15 cellular contexts compared by ENCODE assay signal in the genomic region with DNA sequence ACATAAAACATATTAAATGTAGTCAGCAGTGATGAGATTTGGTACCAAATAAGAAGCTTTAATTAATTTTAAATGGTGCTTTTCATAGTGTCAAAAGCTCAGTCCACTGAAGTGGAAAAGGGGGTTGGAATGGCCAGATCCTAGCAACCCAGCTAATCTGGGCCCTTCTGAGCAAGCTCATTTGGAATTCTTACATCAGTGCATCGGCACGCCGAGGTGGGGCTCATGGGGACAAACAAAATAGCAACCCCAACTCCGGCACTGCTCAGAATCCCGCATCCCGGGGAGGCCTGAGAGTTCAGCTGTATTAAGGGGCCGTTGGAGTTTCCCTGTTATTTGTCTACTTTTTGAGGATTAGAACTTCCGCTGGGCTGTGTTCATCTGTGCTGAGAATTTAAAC.
DNase-seq lines count a peak whose midpoint lies in the region; ATAC-seq and TF ChIP-seq lines count a peak whose summit lies in the region.
"Had no signal": no experiment of that assay in that cellular context is flagged by ENCODE, and none has a peak within 500 bp of the region (broad histone marks: within the 10 kb centered on the region; RNA-seq: fewer than 3 reads in every experiment).

No MANE protein-coding gene starts in this region.

- peak overlapping the region in 1 of 12 donors; percentile 18 for H3K27ac ChIP-seq in heart left ventricle
- peak overlapping the region; percentile 31 to 80 (median 58) for H3K27ac ChIP-seq in tibial nerve
- H3K27ac ChIP-seq: esophagus squamous epithelium had no signal

- DNase-seq in amniotic epithelial cell (ENCODE audit: low read depth) = peak; percentile 6
- peak in 4 of 5 donors; percentile 13 to 38 (median 26) for DNase-seq in heart left ventricle
- DNase-seq in middle frontal gyrus (ENCODE audit: extremely low spot score, low spot score) = peak; percentile 12
- peak in 1 of 2 donors; percentile 15 for DNase-seq in tibial nerve (ENCODE audit: low spot score in 2 of 2)
- DNase-seq in NCI-H2196 treated with DMSO at 0.1 percent for 48 hours (lab: John Stamatoyannopoulos, UW; ENCODE audit: unreplicated experiment) = no peak
- no peak for DNase-seq in activated effector memory CD4-positive, alpha-beta T cell treated with Interleukin-2 at 50 U/mL for 16 hours
- DNase-seq in DMS79 treated with DMSO at 0.1 percent for 48 hours (lab: John Stamatoyannopoulos, UW) = no peak
- DNase-seq in NCI-H2107 (lab: John Stamatoyannopoulos, UW) = no peak
- DNase-seq: activated naive CD8-positive, alpha-beta T cell treated with anti-CD3 and anti-CD28 coated beads for 36 hours; CD4-positive, alpha-beta memory T cell; cortex of kidney; esophagus squamous epithelium; NCI-H1436 treated with DMSO at 0.1 percent for 48 hours; NCI-H524; stimulated activated CD4-positive, alpha-beta T cell treated with anti-CD3 and anti-CD28 coated beads, Interleukin-4, amount 100 ng/mL, for 4 hours had no signal

- WGBS in heart left ventricle, 4 donors = 33 to 42% (median 37%) methylated on average over 8 of the region's 8 CpGs
- 40% methylated on average over 8 of the region's 8 CpGs for WGBS in tibial nerve, 2 donors

- H3K27me3 ChIP-seq in heart left ventricle (no peaks in the 10 kb centered on the region), tibial nerve (no peaks in the 10 kb centered on the region)
- H3K27me3 ChIP-seq: esophagus squamous epithelium had no signal

- ATAC-seq in heart left ventricle = peak in 3 of 4 donors; percentile 36 to 76 (median 45)

- TF ChIP-seq EP300 in tibial nerve (IDR thresholded peaks at IDR 0.05) = peak in 1 of 2 donors; percentile 39

- no peaks in the 10 kb centered on the region for H3K36me3 ChIP-seq in heart left ventricle
- H3K36me3 ChIP-seq in tibial nerve = no peaks in the 10 kb centered on the region
- H3K36me3 ChIP-seq: esophagus squamous epithelium had no signal

- H3K4me3 ChIP-seq in heart left ventricle (no peak overlapping the region), tibial nerve (no peak overlapping the region)
- H3K4me3 ChIP-seq: esophagus squamous epithelium had no signal

- H3K4me1 ChIP-seq in heart left ventricle (peaks cover 0 to 21% (median 0%) of the 10 kb centered on the region in 12 donors), tibial nerve (peaks cover 0 to 32% (median 15%) of the 10 kb centered on the region in 4 donors)

- intact Hi-C loops in heart left ventricle (cut with DNase I) = no loop called here

- H3K9me3 ChIP-seq in heart left ventricle (no peaks in the 10 kb centered on the region), tibial nerve (no peaks in the 10 kb centered on the region)
- H3K9me3 ChIP-seq: esophagus squamous epithelium had no signal

- TF ChIP-seq CTCF in heart left ventricle (IDR thresholded peaks at IDR 0.05) = no peak
- no peak for TF ChIP-seq CTCF in tibial nerve (IDR thresholded peaks at IDR 0.05)

- TF ChIP-seq POLR2A in heart left ventricle (IDR thresholded peaks at IDR 0.05) (no peak), tibial nerve (IDR thresholded peaks at IDR 0.05) (peak in 1 of 2 donors; percentile 8)

Comparison
In these comparisons a context has a peak if more than half of its experiments do, and no peak if none do; other contexts are left out.
1. DNase-seq: peak in amniotic epithelial cell (single experiment), heart left ventricle (4 of 5) and middle frontal gyrus (single experiment); none in NCI-H2196 treated with DMSO at 0.1 percent for 48 hours (single experiment), activated effector memory CD4-positive, alpha-beta T cell treated with Interleukin-2 at 50 U/mL for 16 hours (single experiment), DMS79 treated with DMSO at 0.1 percent for 48 hours (single experiment) and NCI-H2107 (single experiment).